ENCODE assay signal across 24 cellular contexts in the genomic region with DNA sequence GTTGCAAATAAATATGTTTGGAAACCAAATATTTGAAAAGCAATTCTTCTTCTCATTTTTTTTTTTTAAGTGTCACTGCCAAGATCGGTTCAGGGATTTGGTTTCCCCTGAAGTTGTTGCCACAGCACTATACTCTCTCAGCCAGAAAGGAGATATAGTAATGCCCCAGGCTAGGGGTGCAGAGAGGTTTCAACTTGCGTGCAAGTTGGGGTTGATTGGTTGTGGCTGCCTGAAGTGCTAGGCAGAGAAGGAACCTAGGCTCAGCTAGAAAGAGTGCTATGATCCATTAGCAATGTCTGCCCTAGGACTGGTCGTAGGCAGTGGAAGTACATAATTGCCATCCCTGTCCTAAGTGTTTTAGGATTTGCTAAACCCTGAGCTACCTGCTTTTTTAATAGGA.
"Had no signal": no experiment of that assay in that cellular context is flagged by ENCODE, and none has a peak within 500 bp of the region (broad histone marks: within the 10 kb centered on the region; RNA-seq: fewer than 3 reads in every experiment).

No MANE protein-coding gene starts in this region.

- H3K9me3 ChIP-seq: body of pancreas, colonic mucosa, gastrocnemius medialis, psoas muscle, right lobe of liver, tibial nerve, uterus had no signal

- DNase-seq: activated CD4-positive, alpha-beta T cell treated with anti-CD3 and anti-CD28 coated beads for 4 hours; activated CD8-positive, alpha-beta T cell treated with anti-CD3 and anti-CD28 coated beads for 36 hours; activated effector memory CD4-positive, alpha-beta T cell treated with Interleukin-2 at 50 U/mL for 16 hours; activated T-cell treated with anti-CD3 and anti-CD28 coated beads, Interleukin-2, amount 50 U/mL, for 4 hours; amygdala; body of pancreas; caudate nucleus; colonic mucosa; gastrocnemius medialis; heart right ventricle; left colon; midbrain; psoas muscle; right lobe of liver; stimulated activated CD4-positive, alpha-beta T cell treated with anti-CD3 and anti-CD28 coated beads, Interleukin-4, amount 100 ng/mL, for 4 hours; stimulated activated CD8-positive, alpha-beta memory T cell treated with anti-CD3 and anti-CD28 coated beads, Interleukin-4, amount 100 ng/mL, for 48 hours; stimulated activated naive CD4-positive, alpha-beta T cell treated with Interleukin-2 at 50 U/mL for 16 hours; substantia nigra; uterus had no signal

- H3K4me2 ChIP-seq: smooth muscle cell had no signal

- H3K27ac ChIP-seq: body of pancreas, colonic mucosa, gastrocnemius medialis, heart right ventricle, psoas muscle, right lobe of liver, tibial nerve, uterus had no signal

- H3K27ac Mint-ChIP-seq: activated CD8-positive, alpha-beta T cell treated with anti-CD3 and anti-CD28 coated beads for 36 hours; activated naive CD4-positive, alpha-beta T cell treated with anti-CD3 and anti-CD28 coated beads, Interleukin-2, amount 50 U/mL, for 72 hours had no signal

- H3K27me3 ChIP-seq: body of pancreas, colonic mucosa, heart right ventricle, right lobe of liver, tibial nerve, uterus had no signal

- H3K4me1 ChIP-seq: body of pancreas, colonic mucosa, gastrocnemius medialis, psoas muscle, right lobe of liver, tibial nerve, uterus had no signal

- H3K36me3 Mint-ChIP-seq: activated naive CD4-positive, alpha-beta T cell treated with anti-CD3 and anti-CD28 coated beads, Interleukin-2, amount 50 U/mL, for 72 hours had no signal

- H3K9me3 Mint-ChIP-seq: activated CD8-positive, alpha-beta T cell treated with anti-CD3 and anti-CD28 coated beads for 36 hours; activated naive CD4-positive, alpha-beta T cell treated with anti-CD3 and anti-CD28 coated beads, Interleukin-2, amount 50 U/mL, for 72 hours; neural crest cell had no signal

- H3K27me3 Mint-ChIP-seq: activated CD8-positive, alpha-beta T cell treated with anti-CD3 and anti-CD28 coated beads for 36 hours had no signal

- H3K4me3 ChIP-seq: body of pancreas, colonic mucosa, gastrocnemius medialis, heart right ventricle, lung, psoas muscle, right lobe of liver, smooth muscle cell, tibial nerve, uterus had no signal

- ATAC-seq: activated CD8-positive, alpha-beta T cell treated with anti-CD3 and anti-CD28 coated beads for 36 hours; activated naive CD4-positive, alpha-beta T cell treated with anti-CD3 and anti-CD28 coated beads, Interleukin-2, amount 50 U/mL, for 72 hours; activated T-cell treated with anti-CD3 and anti-CD28 coated beads, Interleukin-2, amount 50 U/mL, for 4 hours; body of pancreas; gastrocnemius medialis; heart right ventricle; left colon; psoas muscle; right lobe of liver had no signal

- H3K36me3 ChIP-seq: colonic mucosa, gastrocnemius medialis, heart right ventricle, right lobe of liver, tibial nerve, uterus had no signal

- H3K4me3 Mint-ChIP-seq: activated CD8-positive, alpha-beta T cell treated with anti-CD3 and anti-CD28 coated beads for 36 hours; activated T-cell treated with anti-CD3 and anti-CD28 coated beads, Interleukin-2, amount 50 U/mL, for 4 hours; neural crest cell had no signal
